In the genomic region with DNA sequence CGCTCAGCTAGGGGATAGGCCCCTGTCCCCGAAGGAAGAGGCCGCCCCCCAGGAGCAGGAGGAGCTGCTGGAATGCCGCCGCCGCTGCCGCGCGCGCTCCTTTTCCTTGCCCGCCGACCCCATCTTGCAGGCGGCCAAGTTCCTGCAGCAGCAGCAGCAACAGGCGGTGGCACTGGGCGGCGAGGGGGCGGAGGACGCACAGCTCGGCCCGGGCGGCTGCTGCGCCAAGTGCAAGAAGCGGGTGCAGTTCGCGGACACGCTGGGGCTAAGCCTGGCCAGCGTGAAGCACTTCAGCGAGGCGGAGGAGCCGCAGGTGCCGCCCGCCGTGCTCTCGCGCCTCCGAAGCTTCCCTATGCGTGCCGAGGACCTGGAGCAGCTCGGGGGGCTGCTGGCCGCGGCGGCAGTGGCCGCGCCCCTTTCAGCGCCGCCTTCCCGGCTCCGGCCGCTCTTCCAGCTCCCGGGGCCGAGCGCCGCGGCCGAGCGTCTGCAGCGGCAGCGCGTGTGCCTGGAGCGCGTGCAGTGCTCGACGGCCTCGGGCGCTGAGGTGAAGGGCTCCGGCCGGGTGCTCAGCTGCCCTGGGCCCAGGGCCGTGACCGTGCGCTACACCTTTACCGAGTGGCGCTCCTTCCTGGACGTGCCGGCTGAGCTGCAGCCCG, we compare ENCODE assay signal across 1 cellular context.
TF ChIP-seq lines count a peak whose summit lies in the region.

No MANE protein-coding gene starts in this region.

TF ChIP-seq in HepG2, 621 proteins besides CTCF, POLR2A, EP300 and RAD21:
- TF ChIP-seq ZBTB33 (CRISPR knock-in tag; IDR thresholded peaks at IDR 0.05) (peak; percentile 26; the same call in 1 of the 2 replicates), ZNF451 (CRISPR knock-in tag; IDR thresholded peaks at IDR 0.05) (peak; percentile 37; the same call in 1 of the 2 replicates), HOXA3 (CRISPR knock-in tag; IDR thresholded peaks at IDR 0.05) (peak; percentile 57), MNT (IDR thresholded peaks at IDR 0.05) (no peak), ZNF205 (CRISPR knock-in tag; IDR thresholded peaks at IDR 0.05) (no peak)
- TF ChIP-seq, protein P1, sequence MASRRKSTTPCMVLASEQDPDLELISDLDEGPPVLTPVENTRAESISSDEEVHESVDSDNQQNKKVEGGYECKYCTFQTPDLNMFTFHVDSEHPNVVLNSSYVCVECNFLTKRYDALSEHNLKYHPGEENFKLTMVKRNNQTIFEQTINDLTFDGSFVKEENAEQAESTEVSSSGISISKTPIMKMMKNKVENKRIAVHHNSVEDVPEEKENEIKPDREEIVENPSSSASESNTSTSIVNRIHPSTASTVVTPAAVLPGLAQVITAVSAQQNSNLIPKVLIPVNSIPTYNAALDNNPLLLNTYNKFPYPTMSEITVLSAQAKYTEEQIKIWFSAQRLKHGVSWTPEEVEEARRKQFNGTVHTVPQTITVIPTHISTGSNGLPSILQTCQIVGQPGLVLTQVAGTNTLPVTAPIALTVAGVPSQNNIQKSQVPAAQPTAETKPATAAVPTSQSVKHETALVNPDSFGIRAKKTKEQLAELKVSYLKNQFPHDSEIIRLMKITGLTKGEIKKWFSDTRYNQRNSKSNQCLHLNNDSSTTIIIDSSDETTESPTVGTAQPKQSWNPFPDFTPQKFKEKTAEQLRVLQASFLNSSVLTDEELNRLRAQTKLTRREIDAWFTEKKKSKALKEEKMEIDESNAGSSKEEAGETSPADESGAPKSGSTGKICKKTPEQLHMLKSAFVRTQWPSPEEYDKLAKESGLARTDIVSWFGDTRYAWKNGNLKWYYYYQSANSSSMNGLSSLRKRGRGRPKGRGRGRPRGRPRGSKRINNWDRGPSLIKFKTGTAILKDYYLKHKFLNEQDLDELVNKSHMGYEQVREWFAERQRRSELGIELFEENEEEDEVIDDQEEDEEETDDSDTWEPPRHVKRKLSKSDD (CRISPR knock-in tag; IDR thresholded peaks at IDR 0.05; ENCODE audit: low read depth) = 0 out of 2 replicates have a peak, but pooled peaks have one; percentile 26
